In the genomic region with DNA sequence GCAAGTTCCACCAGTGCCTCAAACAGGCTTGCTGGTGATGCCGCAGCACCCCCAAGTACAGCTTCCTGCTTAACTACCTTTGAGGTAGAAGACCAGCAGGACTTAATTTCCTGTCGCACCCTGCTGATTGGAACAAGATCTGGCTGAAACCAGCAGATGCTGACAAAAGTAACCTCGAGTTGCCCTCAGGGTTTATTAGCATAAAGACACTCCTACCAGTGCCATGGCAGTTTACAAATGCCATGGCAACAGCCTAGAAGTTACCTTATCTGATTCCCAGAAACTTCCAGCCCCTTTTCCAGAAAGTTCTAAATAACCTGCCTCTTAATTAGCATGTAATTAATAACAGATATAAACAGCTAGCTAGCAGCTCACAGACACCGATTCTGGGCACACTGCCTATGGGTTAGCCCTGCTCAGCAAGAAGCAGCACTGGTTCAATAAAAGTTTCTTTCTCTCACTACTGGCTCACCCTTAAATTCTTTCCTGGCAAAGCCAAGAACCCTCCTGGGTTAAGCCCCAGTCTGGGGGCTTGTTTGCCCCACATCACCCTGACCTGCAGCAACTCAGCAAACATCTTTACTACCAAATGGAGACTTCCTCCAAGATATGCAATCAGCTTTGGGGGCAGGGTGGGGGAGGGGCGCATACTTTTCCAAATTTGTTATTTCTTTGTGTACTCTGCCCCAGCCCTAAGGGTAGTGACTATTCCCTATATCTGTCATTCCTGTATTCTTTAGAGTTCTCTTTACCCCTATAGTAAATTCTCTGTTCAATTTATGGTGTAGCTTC, we compare ENCODE assay signal across 9 cellular contexts. TPM values are rescaled to one million over a fixed set of nuclear protein-coding genes. Genes with fewer than 3 reads are reported as not detected.
DNase-seq lines count a peak whose midpoint lies in the region; ATAC-seq and TF ChIP-seq lines count a peak whose summit lies in the region.
"Had no signal": no experiment of that assay in that cellular context is flagged by ENCODE, and none has a peak within 500 bp of the region (broad histone marks: within the 10 kb centered on the region; RNA-seq: fewer than 3 reads in every experiment).

No MANE protein-coding gene starts in this region.

- peak overlapping the region in 3 of 59 donors; percentile 10 to 33 (median 18) for H3K27ac ChIP-seq in dorsolateral prefrontal cortex
- H3K27ac ChIP-seq: VCaP had no signal

- DNase-seq in EH (ENCODE audit: low read depth) (peak; percentile 68), NCI-H146 treated with DMSO at 0.1 percent for 48 hours (lab: John Stamatoyannopoulos, UW; ENCODE audit: unreplicated experiment) (peak; percentile 29), left colon (peak in 1 of 2 donors; percentile 8), SIG-M5 (lab: John Stamatoyannopoulos, UW) (no peak), inferior parietal cortex (ENCODE audit: extremely low spot score) (no peak), dorsolateral prefrontal cortex (no peak), NCI-H748 (lab: John Stamatoyannopoulos, UW; ENCODE audit: unreplicated experiment) (no peak)
- DNase-seq in activated naive CD4-positive, alpha-beta T cell treated with anti-CD3 and anti-CD28 coated beads, Interleukin-2, amount 50 U/mL, for 72 hours (ENCODE audit: low spot score in 2 of 2) = no peak

- no peaks in the 10 kb centered on the region for H3K36me3 Mint-ChIP-seq in activated naive CD4-positive, alpha-beta T cell treated with anti-CD3 and anti-CD28 coated beads, Interleukin-2, amount 50 U/mL, for 72 hours

- no peak for TF ChIP-seq CTCF in dorsolateral prefrontal cortex (IDR thresholded peaks at IDR 0.05 in 54 of 56, conservative IDR thresholded peaks at IDR 0.05 in 2 of 56; ENCODE audit: low read depth in 1 of 56, partially characterized antibody in 56 of 56)

- H3K4me3 ChIP-seq in dorsolateral prefrontal cortex = no peak overlapping the region

- no peaks in the 10 kb centered on the region for H3K27me3 ChIP-seq in dorsolateral prefrontal cortex

- no peak for ATAC-seq in activated naive CD4-positive, alpha-beta T cell treated with anti-CD3 and anti-CD28 coated beads, Interleukin-2, amount 50 U/mL, for 72 hours
- peak; percentile 64 for ATAC-seq in left colon

- H3K27ac Mint-ChIP-seq in activated naive CD4-positive, alpha-beta T cell treated with anti-CD3 and anti-CD28 coated beads, Interleukin-2, amount 50 U/mL, for 72 hours = peak overlapping the region; percentile 24 to 62

- intact Hi-C loops in left colon (cut with DNase I, micrococcal nuclease) (no loop called here), dorsolateral prefrontal cortex (cut with DNase I) (no loop called here)

- H3K9me3 Mint-ChIP-seq in activated naive CD4-positive, alpha-beta T cell treated with anti-CD3 and anti-CD28 coated beads, Interleukin-2, amount 50 U/mL, for 72 hours = no peaks in the 10 kb centered on the region

RNA-seq across cellular contexts. Expression of a gene that starts 54.2 kb away (rescaled TPM):
- total RNA-seq in activated naive CD4-positive, alpha-beta T cell treated with anti-CD3 and anti-CD28 coated beads, Interleukin-2, amount 50 U/mL, for 72 hours = 100 to 1,000 TPM in 1 of 2 donors, 10 to 100 TPM in 1; 70.1 to 118 TPM
- total RNA-seq in left colon = 100 to 1,000 TPM; 109 to 114 TPM
- total RNA-seq in dorsolateral prefrontal cortex = 100 to 1,000 TPM; 325 to 757 (median 413) TPM

Comparison
In these comparisons a context has a peak if more than half of its experiments do, and no peak if none do; other contexts are left out.
1. DNase-seq: peak in EH (single experiment) and NCI-H146 treated with DMSO at 0.1 percent for 48 hours (single experiment); none in activated naive CD4-positive, alpha-beta T cell treated with anti-CD3 and anti-CD28 coated beads, Interleukin-2, amount 50 U/mL, for 72 hours (0 of 2), SIG-M5 (single experiment), inferior parietal cortex (single experiment), dorsolateral prefrontal cortex (0 of 10) and NCI-H748 (single experiment).